In the genomic region with DNA sequence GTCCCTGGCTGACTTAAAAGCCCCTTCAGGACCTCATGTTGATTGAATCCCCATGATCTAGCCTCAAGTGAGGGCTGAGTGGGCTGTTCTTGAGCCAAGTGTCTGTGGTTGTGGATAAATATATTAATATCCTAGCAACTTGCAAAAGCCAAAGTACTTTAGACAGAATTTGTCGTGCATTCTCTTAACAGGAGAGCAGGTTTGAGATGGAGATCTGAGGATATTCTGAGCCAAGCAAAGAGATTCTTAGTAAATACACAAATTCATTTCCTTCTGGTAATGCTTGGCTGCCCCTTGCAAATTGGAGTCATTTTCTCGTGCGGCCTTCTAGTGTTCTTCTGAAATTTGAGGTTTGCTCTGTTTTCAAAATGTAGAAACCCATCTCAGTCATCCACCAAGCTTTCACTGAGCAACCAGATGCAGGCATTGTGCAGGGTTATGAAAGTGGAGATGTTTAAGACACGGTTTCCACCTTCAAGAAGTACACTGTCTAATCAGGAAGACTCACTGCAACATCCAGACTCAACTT, we compare ENCODE assay signal across 8 cellular contexts.
DNase-seq lines count a peak whose midpoint lies in the region; ATAC-seq and TF ChIP-seq lines count a peak whose summit lies in the region.

No MANE protein-coding gene starts in this region.

- no peak overlapping the region for H3K4me3 Mint-ChIP-seq in H9
- H3K4me3 Mint-ChIP-seq in chondrocyte (ENCODE audit: unreplicated experiment): no peak overlapping the region

- H3K14ac ChIP-seq in H9 (ENCODE audit: insufficient read depth, low read length): no peak overlapping the region

- H4K91ac ChIP-seq in H9 (ENCODE audit: insufficient read length, low read depth, low read length): no peak overlapping the region

- no peaks in the 10 kb centered on the region for H3K79me2 ChIP-seq in H9 (ENCODE audit: insufficient read depth, low read length)

- TF ChIP-seq CTCF in foreskin keratinocyte (conservative IDR thresholded peaks at IDR 0.05) (no peak), H9 (conservative IDR thresholded peaks at IDR 0.05) (no peak), chondrocyte (IDR thresholded peaks at IDR 0.05) (no peak)

- DNase-seq in GM04503 (ENCODE audit: low read depth) (peak; percentile 65), foreskin keratinocyte (no peak), mesenteric fat pad (ENCODE audit: low spot score) (no peak), H9 (no peak), chondrocyte (ENCODE audit: low spot score) (no peak), anterior cingulate cortex (lab: John Stamatoyannopoulos, UW) (no peak)

- H2BK5ac ChIP-seq in H9 (ENCODE audit: insufficient read length, low read length): no peak overlapping the region

- H2AFZ ChIP-seq in H9 (ENCODE audit: low read length): no peak overlapping the region

- no peak overlapping the region for H3K4me2 ChIP-seq in H9 (ENCODE audit: insufficient read depth, insufficient read length, low read length)

- no peak overlapping the region for H4K5ac ChIP-seq in H9 (ENCODE audit: insufficient read length, low read depth, low read length)

- peaks cover 40% of the 10 kb centered on the region for H3K4me1 ChIP-seq in foreskin keratinocyte
- no peaks in the 10 kb centered on the region; the same call in 1 of the 2 replicates for H3K4me1 ChIP-seq in H9 (ENCODE audit: insufficient read depth, low read length)

- no peak overlapping the region for H2BK20ac ChIP-seq in H9 (ENCODE audit: low read depth, low read length, poor library complexity, severe bottlenecking)

- no peak overlapping the region for H3K9ac ChIP-seq in H9 (ENCODE audit: extremely low read depth, insufficient read length, low read length)

- no peak overlapping the region for H2BK15ac ChIP-seq in H9 (ENCODE audit: low read depth, low read length)

- H3K27ac ChIP-seq in foreskin keratinocyte (peak overlapping the region; percentile 78), H9 (ENCODE audit: insufficient read length, low read depth, low read length) (no peak overlapping the region)

- WGBS in H9 (ENCODE audit: extremely low coverage, insufficient read length, low lambda C conversion rate): no CpG with 5 or more reads among the region's 4 CpGs

- H4K8ac ChIP-seq in H9 (replicated peaks; ENCODE audit: insufficient read length, low read depth, low read length): no peak overlapping the region

- H3K27me3 Mint-ChIP-seq in H9 (ENCODE audit: low read depth) (peaks cover 1% of the 10 kb centered on the region; the same call in 1 of the 2 replicates), chondrocyte (ENCODE audit: low read depth) (no peaks in the 10 kb centered on the region)

- H2BK12ac ChIP-seq in H9 (ENCODE audit: insufficient read length, low read depth, low read length): no peak overlapping the region

- H3K9me3 ChIP-seq in H9 (ENCODE audit: control insufficient read depth, low read depth, low read length): no peaks in the 10 kb centered on the region

- H4K20me1 ChIP-seq in H9 (ENCODE audit: control insufficient read depth, insufficient read depth, insufficient read length): no peaks in the 10 kb centered on the region

- H3K18ac ChIP-seq in H9 (ENCODE audit: insufficient read length, low read depth, low read length): no peak overlapping the region

- no peak overlapping the region for H2AK5ac ChIP-seq in H9 (ENCODE audit: insufficient read length, low read length)

- no peaks in the 10 kb centered on the region for H3K79me1 ChIP-seq in H9 (ENCODE audit: insufficient read depth, low read depth, low read length, poor library complexity, severe bottlenecking)

- H3K27me3 ChIP-seq in foreskin keratinocyte (no peaks in the 10 kb centered on the region), H9 (ENCODE audit: insufficient read depth, low read length) (no peaks in the 10 kb centered on the region)

- H3K27ac Mint-ChIP-seq in H9: no peak overlapping the region
- H3K27ac Mint-ChIP-seq in chondrocyte (ENCODE audit: unreplicated experiment): no peak overlapping the region

- H3K9me3 Mint-ChIP-seq in H9: no peaks in the 10 kb centered on the region
- H3K9me3 Mint-ChIP-seq in chondrocyte (ENCODE audit: low read depth): no peaks in the 10 kb centered on the region

- H3K36me3 Mint-ChIP-seq in H9 (ENCODE audit: insufficient read depth in 1 of 3, low read depth in 3 of 3): no peaks in the 10 kb centered on the region
- H3K36me3 Mint-ChIP-seq in chondrocyte (ENCODE audit: low read depth): no peaks in the 10 kb centered on the region

- peaks cover 3 to 6% of the 10 kb centered on the region in 2 experiments; a peak in 2 of 4 replicates for H3K4me1 Mint-ChIP-seq in H9
- peaks cover 4% of the 10 kb centered on the region for H3K4me1 Mint-ChIP-seq in chondrocyte (ENCODE audit: low read depth)

- H3T11ph ChIP-seq in H9 (ENCODE audit: low read length): no peak overlapping the region

- H3K23me2 ChIP-seq in H9 (ENCODE audit: insufficient read length, low read depth, low read length, poor library complexity, severe bottlenecking): no peaks in the 10 kb centered on the region

- H2BK120ac ChIP-seq in H9 (ENCODE audit: low read depth, low read length, poor library complexity, severe bottlenecking): no peak overlapping the region

- no peak overlapping the region for H3K56ac ChIP-seq in H9 (ENCODE audit: insufficient read length, low read depth, low read length)

- H3K4ac ChIP-seq in H9 (ENCODE audit: low read depth, low read length): no peak overlapping the region

- ATAC-seq in GM19463 (IDR thresholded peaks at IDR 0.05; ENCODE audit: unreplicated experiment): peak; percentile 80
- peak; percentile 91 for ATAC-seq in HG03354 (IDR thresholded peaks at IDR 0.05; ENCODE audit: poor library complexity, severe bottlenecking, unreplicated experiment)
- no peak for ATAC-seq in foreskin keratinocyte

- H3K23ac ChIP-seq in H9 (ENCODE audit: insufficient read length, low read depth, low read length): no peak overlapping the region
